13 cellular contexts compared by ENCODE assay signal in the genomic region with DNA sequence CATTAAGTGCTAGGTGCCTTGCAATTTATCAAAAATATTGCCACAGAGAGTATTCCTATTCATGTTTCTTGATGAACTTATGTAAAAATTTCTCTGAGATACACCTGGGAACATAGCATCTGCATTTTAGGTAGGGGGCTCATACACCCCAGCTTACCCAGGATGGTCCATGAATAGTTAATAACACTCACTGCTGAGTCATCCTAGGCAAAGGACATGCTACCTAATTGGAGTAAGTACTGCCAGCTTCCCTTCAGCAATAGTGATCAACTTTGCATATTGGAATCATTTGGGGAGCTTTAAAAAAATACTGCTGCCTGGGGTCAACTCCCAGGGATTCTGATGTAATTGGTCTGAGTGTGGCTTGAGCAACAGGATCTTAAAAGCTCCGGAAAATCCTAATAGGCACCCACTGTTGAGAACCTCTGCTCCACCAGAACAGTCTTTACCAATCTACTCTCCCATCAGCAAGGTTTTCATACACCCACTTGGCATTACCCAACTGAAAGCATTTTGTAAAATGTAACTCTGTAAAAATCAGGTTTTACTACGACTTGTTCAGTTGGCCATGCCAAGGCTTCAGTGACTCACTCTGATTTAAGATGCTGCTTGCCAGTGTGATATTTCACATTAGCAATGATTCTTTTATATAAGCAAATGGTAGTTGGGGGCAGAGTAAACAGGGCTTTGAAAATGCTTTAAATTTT.
DNase-seq lines count a peak whose midpoint lies in the region; ATAC-seq and TF ChIP-seq lines count a peak whose summit lies in the region.
"Had no signal": no experiment of that assay in that cellular context is flagged by ENCODE, and none has a peak within 500 bp of the region (broad histone marks: within the 10 kb centered on the region; RNA-seq: fewer than 3 reads in every experiment).

No MANE protein-coding gene starts in this region.

- peaks cover 10% of the 10 kb centered on the region for H3K4me1 ChIP-seq in mammary epithelial cell (ENCODE audit: insufficient read depth, low read length)

- H3K9me3 ChIP-seq in mammary epithelial cell (replicated peaks; ENCODE audit: insufficient read depth, low read length) = no peaks in the 10 kb centered on the region

- H3K27ac ChIP-seq in mammary epithelial cell (ENCODE audit: insufficient read depth, low read depth, low read length) = no peak overlapping the region

- CTCF ChIA-PET in mammary epithelial cell (lab: Charles Lee; ENCODE audit: low non-redundant PET) = no interaction called here

- peak overlapping the region; percentile 23 for H2AFZ ChIP-seq in mammary epithelial cell (ENCODE audit: low read depth, low read length)

- no peaks in the 10 kb centered on the region for H3K36me3 ChIP-seq in mammary epithelial cell (ENCODE audit: insufficient read depth, low read length)

- no peak overlapping the region for H3K9ac ChIP-seq in mammary epithelial cell (ENCODE audit: insufficient read depth, low read length)

- H3K4me3 ChIP-seq in mammary epithelial cell (replicated peaks in 1 of 3; ENCODE audit: insufficient read depth in 1 of 3, low read depth in 2 of 3, low read length in 3 of 3) = no peak overlapping the region

- H3K79me2 ChIP-seq in mammary epithelial cell (ENCODE audit: insufficient read depth, low read length) = no peaks in the 10 kb centered on the region

- no peak for DNase-seq in left cardiac atrium
- DNase-seq in Right ventricle myocardium superior = no peak
- peak; percentile 58 for DNase-seq in mammary epithelial cell
- DNase-seq in left lobe of liver (ENCODE audit: low spot score) = no peak
- DNase-seq in 8988T = no peak
- DNase-seq in SW480 (ENCODE audit: low spot score) = no peak
- DNase-seq in stimulated activated CD4-positive, alpha-beta T cell treated with anti-CD3 and anti-CD28 coated beads, Interleukin-2, amount 100 ng/mL, for 24 hours = no peak
- DNase-seq: ACHN; activated gamma-delta T cell treated with Interleukin-2 at 50 U/mL for 16 hours; DMS 273 treated with DMSO at 0.1 percent for 48 hours; stimulated activated naive CD8-positive, alpha-beta T cell treated with anti-CD3 and anti-CD28 coated beads, Interleukin-15, amount 100 ng/mL, for 72 hours had no signal

- ATAC-seq in left cardiac atrium = peak; percentile 44 to 74
- no peak for ATAC-seq in Right ventricle myocardium superior (ENCODE audit: poor library complexity)
- peak; percentile 36 for ATAC-seq in left lobe of liver
- ATAC-seq in GM21529 (IDR thresholded peaks at IDR 0.05; ENCODE audit: unreplicated experiment) = no peak
- ATAC-seq: sciatic nerve; stimulated activated naive CD8-positive, alpha-beta T cell treated with anti-CD3 and anti-CD28 coated beads, Interleukin-15, amount 100 ng/mL, for 72 hours had no signal

- peak overlapping the region; percentile 66 for H3K4me2 ChIP-seq in mammary epithelial cell (ENCODE audit: insufficient read depth, low read depth, low read length)

- intact Hi-C loops in left cardiac atrium (cut with DNase I) = no loop called here
- intact Hi-C loops in Right ventricle myocardium superior (cut with DNase I) = no loop called here
- intact Hi-C loops in mammary epithelial cell (cut with micrococcal nuclease) = no loop called here

- dilution Hi-C loops in mammary epithelial cell (cut with HindIII; ENCODE audit: low sequenced_read_pairs) = no loop called here

- TF ChIP-seq CTCF in mammary epithelial cell (conservative IDR thresholded peaks at IDR 0.05 in 1 of 2, IDR thresholded peaks at IDR 0.05 in 1 of 2; ENCODE audit: extremely low read depth in 1 of 2, insufficient read depth in 1 of 2, low read depth in 1 of 2, low read length in 2 of 2) = no peak

- H3K27me3 ChIP-seq in mammary epithelial cell (ENCODE audit: insufficient read depth, low read length) = no peaks in the 10 kb centered on the region

- WGBS in mammary epithelial cell (ENCODE audit: low coverage, missing lambda C conversion rate) = 0% methylated on average over 2 of the region's 2 CpGs

- in situ Hi-C loops in mammary epithelial cell (cut with MboI; ENCODE audit: low sequenced_read_pairs in 2 of 2) = no loop called here

- no TSS peak for BruUV-seq in mammary epithelial cell (replicated peaks; lab: Mats Ljungman, UMichigan)

- H4K20me1 ChIP-seq in mammary epithelial cell (ENCODE audit: insufficient read depth, low read length) = no peaks in the 10 kb centered on the region

Comparison
In these comparisons a context has a peak if more than half of its experiments do, and no peak if none do; other contexts are left out.
1. ATAC-seq: peak in left cardiac atrium (2 of 2) and left lobe of liver (single experiment); none in Right ventricle myocardium superior (single experiment) and GM21529 (single experiment).